8 cellular contexts compared by ENCODE assay signal in the genomic region with DNA sequence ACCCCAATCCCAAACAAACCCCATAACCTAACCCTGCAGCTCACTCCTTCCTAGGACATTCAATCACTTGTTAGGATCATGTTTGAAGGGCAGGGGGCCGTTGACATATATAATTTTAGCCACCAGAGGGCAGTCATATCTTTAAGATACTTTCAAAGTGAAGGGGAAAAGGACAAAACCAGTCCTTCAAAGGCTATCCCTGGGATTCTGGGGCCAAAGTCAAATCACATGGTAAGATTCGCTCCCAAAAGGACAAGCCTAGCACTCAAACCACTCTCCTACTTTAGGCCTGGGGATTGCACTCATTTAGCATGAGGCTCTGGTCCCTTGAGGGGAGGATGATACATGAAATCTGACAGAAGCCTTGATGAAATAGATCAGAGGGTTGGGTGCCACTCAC. TPM values are rescaled to one million over a fixed set of nuclear protein-coding genes. Genes with fewer than 3 reads are reported as not detected.
DNase-seq lines count a peak whose midpoint lies in the region; ATAC-seq and TF ChIP-seq lines count a peak whose summit lies in the region.

No MANE protein-coding gene starts in this region.

- peak; percentile 60 for TF ChIP-seq CTCF in HFF-Myc (IDR thresholded peaks at IDR 0.05; ENCODE audit: low read depth, low read length, missing control alignments)
- TF ChIP-seq CTCF in neural crest cell (conservative IDR thresholded peaks at IDR 0.05): peak; percentile 83

- ATAC-seq in GM18498 (IDR thresholded peaks at IDR 0.05; ENCODE audit: unreplicated experiment): no peak

- peak; percentile 56 for DNase-seq in Caki2 (ENCODE audit: low read depth)
- peak; percentile 39 for DNase-seq in HFF-Myc (ENCODE audit: extremely low read depth, low read depth)
- peak; percentile 27 for DNase-seq in NCI-H774 (lab: John Stamatoyannopoulos, UW)
- peak; percentile 47 for DNase-seq in activated CD8-positive, alpha-beta memory T cell treated with anti-CD3 and anti-CD28 coated beads, Interleukin-2, amount 50 U/mL, for 4 hours
- peak; percentile 81 for DNase-seq in fibroblast of peridontal ligament (ENCODE audit: extremely low read depth)
- peak; percentile 65 for DNase-seq in neural crest cell (ENCODE audit: low read depth, low spot score)
- DNase-seq in putamen (ENCODE audit: low spot score): no peak

- no peak overlapping the region for H3K4me3 Mint-ChIP-seq in neural crest cell

- H3K27ac Mint-ChIP-seq in neural crest cell (ENCODE audit: unreplicated experiment): no peak overlapping the region

- H3K4me1 Mint-ChIP-seq in neural crest cell: peaks cover 13% of the 10 kb centered on the region

- H3K4me3 ChIP-seq in HFF-Myc (replicated peaks; ENCODE audit: low read depth, low read length): no peak overlapping the region

- no peaks in the 10 kb centered on the region for H3K36me3 Mint-ChIP-seq in neural crest cell (ENCODE audit: low read depth)

- H3K27me3 Mint-ChIP-seq in neural crest cell (ENCODE audit: low read depth): no peaks in the 10 kb centered on the region

- in situ Hi-C loops in Caki2 (cut with HindIII; ENCODE audit: low pct_unique_long_range_greater_than_20kb, low sequenced_read_pairs): no loop called here

- no peaks in the 10 kb centered on the region for H3K9me3 Mint-ChIP-seq in neural crest cell

RNA-seq across cellular contexts. Expression of gene HAUS1, which starts 44.6 kb away (rescaled TPM):
- total RNA-seq in Caki2 (2014; rRNA removed; shearing (Covaris generic); ENCODE audit: low replicate concordance): 67.0 and 75.6 TPM in 2 replicates
- 94.9 and 103 TPM in 2 replicates for total RNA-seq in neural crest cell

RNA-seq across cellular contexts. Expression of gene ATP5F1A, which starts 50.7 kb away (rescaled TPM):
- total RNA-seq in Caki2 (2014; rRNA removed; shearing (Covaris generic); ENCODE audit: low replicate concordance): 199 and 243 TPM in 2 replicates
- 508 and 524 TPM in 2 replicates for total RNA-seq in neural crest cell
